Comparison of ENCODE assay signal across 22 cellular contexts in genomic region chr12:116578051-116578450, GRCh38. TPM values are rescaled to one million over a fixed set of nuclear protein-coding genes. Genes with fewer than 3 reads are reported as not detected.
DNase-seq lines count a peak whose midpoint lies in the region; ATAC-seq, FAIRE-seq and TF ChIP-seq lines count a peak whose summit lies in the region.
"Had no signal": no experiment of that assay in that cellular context is flagged by ENCODE, and none has a peak within 500 bp of the region (broad histone marks: within the 10 kb centered on the region; RNA-seq: fewer than 3 reads in every experiment).

No MANE protein-coding gene starts in this region.

- no peaks in the 10 kb centered on the region for H3K36me3 ChIP-seq in HEK293 (ENCODE audit: control insufficient read depth in 2 of 2, insufficient read depth in 1 of 2, low read length in 2 of 2)
- no peaks in the 10 kb centered on the region for H3K36me3 ChIP-seq in K562 (ENCODE audit: control insufficient read depth, insufficient read depth, low read length)
- H3K36me3 ChIP-seq: BLaER1 treated with 17β-estradiol and CSF1 and Interleukin-3, amounts not matched to agents 10 nM and 100 nM had no signal

- peak overlapping the region; percentile 58 for H3K27ac Mint-ChIP-seq in T-helper 2 cell treated with Interferon-gamma antibody and Interleukin-4, amounts not matched to agents 5 μg/mL and 100 μg/mL, for 36 hours
- H3K27ac Mint-ChIP-seq: B cell; CD4-positive, alpha-beta T cell; CD8-positive, alpha-beta T cell had no signal

- no peaks in the 10 kb centered on the region for H3K9me3 ChIP-seq in HEK293 (ENCODE audit: control insufficient read depth, insufficient read depth, low read depth, low read length)
- H3K9me3 ChIP-seq in K562 (replicated peaks; ENCODE audit: control insufficient read depth, insufficient read depth, low read depth, low read length): no peaks in the 10 kb centered on the region
- H3K9me3 ChIP-seq: A549, Caco-2 had no signal

- CTCF ChIA-PET in HEK293 (lab: Yijun Ruan, JAX): interaction anchor here (0.7 kb wide), 3 partner anchors 8 to 94 kb away, joined by 3 to 4 read pairs (median 3); no protein-coding TSS in a partner anchor
- CTCF ChIA-PET in K562 (lab: Yijun Ruan, JAX; ENCODE audit: low intra/inter-chr PET ratio): no interaction called here

- in situ Hi-C loops in K562 (cut with MboI): no loop called here

- DNase-seq in T-helper 2 cell treated with Interferon-gamma antibody and Interleukin-4, amounts not matched to agents 5 μg/mL and 100 μg/mL, for 36 hours (ENCODE audit: low spot score): no peak
- no peak for DNase-seq in T-helper 2 cell
- no peak for DNase-seq in K562 (ENCODE audit: extremely low read depth in 1 of 4, low spot score in 3 of 4)
- DNase-seq in ureter (ENCODE audit: low spot score): no peak
- DNase-seq: AML-193; Caco-2; Calu3; CD4-positive, alpha-beta T cell; CD8-positive, alpha-beta T cell; DMS79 treated with DMSO at 0.1 percent for 48 hours; GF-D8 had no signal

- peaks cover 11% of the 10 kb centered on the region for H3K27me3 Mint-ChIP-seq in T-helper 2 cell treated with Interferon-gamma antibody and Interleukin-4, amounts not matched to agents 5 μg/mL and 100 μg/mL, for 36 hours (ENCODE audit: low read depth)
- H3K27me3 Mint-ChIP-seq: B cell; CD4-positive, alpha-beta T cell had no signal

- H3K79me2 ChIP-seq in K562 (ENCODE audit: control insufficient read depth, insufficient read depth, low read length): no peaks in the 10 kb centered on the region

- no peaks in the 10 kb centered on the region for H3K36me3 Mint-ChIP-seq in T-helper 2 cell treated with Interferon-gamma antibody and Interleukin-4, amounts not matched to agents 5 μg/mL and 100 μg/mL, for 36 hours (ENCODE audit: low read depth)
- H3K36me3 Mint-ChIP-seq: CD8-positive, alpha-beta T cell had no signal

- H3K9ac ChIP-seq in K562 (ENCODE audit: insufficient read depth in 1 of 2, low read depth in 2 of 2, low read length in 2 of 2): no peak overlapping the region
- H3K9ac ChIP-seq: BLaER1 treated with 17β-estradiol and CSF1 and Interleukin-3, amounts not matched to agents 10 nM and 100 nM had no signal

- no peak for TF ChIP-seq EP300 in K562 (IDR thresholded peaks at IDR 0.05; ENCODE audit: low read length)

- H3K9me3 Mint-ChIP-seq in T-helper 2 cell treated with Interferon-gamma antibody and Interleukin-4, amounts not matched to agents 5 μg/mL and 100 μg/mL, for 36 hours: no peaks in the 10 kb centered on the region
- H3K9me3 Mint-ChIP-seq: CD4-positive, alpha-beta T cell; CD8-positive, alpha-beta T cell had no signal

- H3K4me1 Mint-ChIP-seq in T-helper 2 cell treated with Interferon-gamma antibody and Interleukin-4, amounts not matched to agents 5 μg/mL and 100 μg/mL, for 36 hours (ENCODE audit: low read depth): no peaks in the 10 kb centered on the region

- H3K4me2 ChIP-seq in K562 (ENCODE audit: insufficient read depth, low read length): no peak overlapping the region
- H3K4me2 ChIP-seq: A549; BLaER1 treated with 17β-estradiol and CSF1 and Interleukin-3, amounts not matched to agents 10 nM and 100 nM had no signal

- TF ChIP-seq RAD21 in K562 (CRISPR knock-in tag; conservative IDR thresholded peaks at IDR 0.05 in 1 of 2, IDR thresholded peaks at IDR 0.05 in 1 of 2): no peak

- H4K20me1 ChIP-seq in K562 (replicated peaks; ENCODE audit: control insufficient read depth, insufficient read depth, low read length): no peaks in the 10 kb centered on the region
- H4K20me1 ChIP-seq: BLaER1 treated with 17β-estradiol and CSF1 and Interleukin-3, amounts not matched to agents 10 nM and 100 nM had no signal

- H3K27ac ChIP-seq in HEK293 (ENCODE audit: extremely low read depth, low read depth, low read length): no peak overlapping the region
- no peak overlapping the region for H3K27ac ChIP-seq in K562 (ENCODE audit: extremely low read depth, low read depth, low read length)
- H3K27ac ChIP-seq: 22Rv1; A549; BLaER1 treated with 17β-estradiol and CSF1 and Interleukin-3, amounts not matched to agents 10 nM and 100 nM; C4-2B had no signal

- intact Hi-C loops in K562 (cut with micrococcal nuclease): no loop called here

- POLR2A ChIA-PET in HEK293 (lab: Yijun Ruan, JAX) (no interaction called here), K562 (lab: Yijun Ruan, JAX) (interaction anchor here (1.6 to 2.5 kb wide), 3 partner anchors 10 to 18 kb away, joined by 5 to 10 read pairs (median 6); partner anchors contain the start of gene MAP1LC3B2)

- no peak overlapping the region for H3K4me3 ChIP-seq in HEK293 (ENCODE audit: low read depth, low read length)
- no peak overlapping the region for H3K4me3 ChIP-seq in K562
- H3K4me3 ChIP-seq: A549; BLaER1 treated with 17β-estradiol and CSF1 and Interleukin-3, amounts not matched to agents 10 nM and 100 nM had no signal

- H3K4me3 Mint-ChIP-seq in T-helper 2 cell treated with Interferon-gamma antibody and Interleukin-4, amounts not matched to agents 5 μg/mL and 100 μg/mL, for 36 hours: no peak overlapping the region
- H3K4me3 Mint-ChIP-seq: B cell; CD4-positive, alpha-beta T cell; CD8-positive, alpha-beta T cell had no signal

- no peak for TF ChIP-seq CTCF in HEK293 (tag by site-specific recombination; IDR thresholded peaks at IDR 0.05)
- no peak for TF ChIP-seq CTCF in K562 (IDR thresholded peaks at IDR 0.05 in 2 of 3, conservative IDR thresholded peaks at IDR 0.05 in 1 of 3; ENCODE audit: insufficient read depth in 2 of 3, low read depth in 1 of 3, low read length in 3 of 3)

- 100% methylated on average over 1 of the region's 1 CpG for WGBS in K562 (ENCODE audit: insufficient coverage, low coverage, missing lambda C conversion rate)

- no peaks in the 10 kb centered on the region for H3K27me3 ChIP-seq in K562 (ENCODE audit: control insufficient read depth in 2 of 2, insufficient read depth in 2 of 2, low read length in 2 of 2)
- H3K27me3 ChIP-seq: BLaER1 treated with 17β-estradiol and CSF1 and Interleukin-3, amounts not matched to agents 10 nM and 100 nM had no signal

- no peaks in the 10 kb centered on the region for H3K9me1 ChIP-seq in K562 (ENCODE audit: control insufficient read depth, insufficient read depth, low read length)

- no peak for FAIRE-seq in K562 (lab: Jason Lieb, UNC)
- FAIRE-seq: A549, D721Med, G401.6, GM12891, GM18507 had no signal

- ATAC-seq in K562 (no peak), GM21367 (IDR thresholded peaks at IDR 0.05; ENCODE audit: unreplicated experiment) (no peak)
- ATAC-seq: A549; CD8-positive, alpha-beta T cell had no signal

- no peak for TF ChIP-seq POLR2A in K562 (conservative IDR thresholded peaks at IDR 0.05)

- no peaks in the 10 kb centered on the region for H3K4me1 ChIP-seq in HEK293 (ENCODE audit: control insufficient read depth, insufficient read depth, low read length)
- H3K4me1 ChIP-seq in K562 (replicated peaks in 1 of 2; ENCODE audit: control insufficient read depth in 2 of 2, insufficient read depth in 2 of 2, low read length in 2 of 2): peaks cover 9 to 17% of the 10 kb centered on the region in 2 experiments
- H3K4me1 ChIP-seq: A549, Caco-2 had no signal

- no peak overlapping the region for H2AFZ ChIP-seq in K562 (ENCODE audit: low read depth, low read length)

- BruUV-seq in K562 (replicated peaks; lab: Mats Ljungman, UMichigan): no TSS peak

TF ChIP-seq in HEK293, 187 proteins besides CTCF, POLR2A, EP300 and RAD21:
- TF ChIP-seq ZNF112 (tag by site-specific recombination; IDR thresholded peaks at IDR 0.05) (no peak), ZNF366 (tag by site-specific recombination; conservative IDR thresholded peaks at IDR 0.05) (peak; percentile 88)

TF ChIP-seq in K562, 482 proteins besides CTCF, POLR2A, EP300 and RAD21 (continues in another document):
- TF ChIP-seq HBP1 (CRISPR knock-in tag; IDR thresholded peaks at IDR 0.05) (peak; percentile 81; the same call in 1 of the 2 replicates), MTA1 (IDR thresholded peaks at IDR 0.05; ENCODE audit: borderline replicate concordance) (0 out of 2 replicates have a peak, but pooled peaks have one; percentile 21), ASH1L (IDR thresholded peaks at IDR 0.05; ENCODE audit: borderline replicate concordance, low read depth, partially characterized antibody) (peak; percentile 20), ELF4 (CRISPR knock-in tag; IDR thresholded peaks at IDR 0.05) (peak; percentile 69; the same call in 1 of the 2 replicates), PHB (CRISPR knock-in tag; IDR thresholded peaks at IDR 0.05) (no peak)

RNA-seq across cellular contexts. Expression of gene MAP1LC3B2, which starts 18.9 kb away (rescaled TPM):
- 2.1 and 3.8 TPM in 2 replicates for total RNA-seq in K562 (2011; cell fraction: chromatin; rRNA removed; ENCODE audit: low replicate concordance)
- total RNA-seq in K562 (2011; cell fraction: nucleolus; rRNA removed): 1.3 and 1.7 TPM in 2 replicates
- 2.2 and 4.4 TPM in 2 replicates for total RNA-seq in K562 (2011; cell fraction: nucleoplasm; rRNA removed)
- not detected in 2 replicates for total RNA-seq in K562 (2014; rRNA removed)
- total RNA-seq in K562 (2014; rRNA removed; fragmentation: Illumina TruSeq; extraction: Trizol): 0.76 and 0.96 TPM in 2 replicates
- total RNA-seq in K562 (2015; rRNA removed; fragmentation: Illumina TruSeq; extraction: Trizol): 0.53 TPM in 1 of 2 replicates, not detected in the other
- 1.7 and 2.0 TPM in 2 replicates for total RNA-seq in K562 (2021)
- polyA plus RNA-seq in K562 (2011; rRNA removed): 2.8 and 4.0 TPM in 2 replicates
- polyA plus RNA-seq in K562 (2011; cell fraction: cytosol; rRNA removed): 0.18 and 0.71 TPM in 2 replicates
- polyA plus RNA-seq in K562 (2011; cell fraction: nucleus; rRNA removed): 2.7 and 4.3 TPM in 2 replicates
- 2.8 and 6.9 TPM in 2 replicates for polyA plus RNA-seq in K562 (2012)
- 0.80 and 1.5 TPM in 2 replicates for polyA plus RNA-seq in K562 (2014; fragmentation: Illumina TruSeq; extraction: Trizol)
- polyA plus RNA-seq in K562 (2014; fragmentation: Nextera tagmentation; extraction: Ambion mirVana): under 1 TPM; 0.55 to 0.63 TPM
- 0.53 and 1.4 TPM in 2 replicates for polyA plus RNA-seq in K562 (2014; rRNA removed)
- polyA minus RNA-seq in K562 (2011; rRNA and poly(A)+ RNA removed): 1.8 and 2.2 TPM in 2 replicates
- polyA minus RNA-seq in K562 (2011; cell fraction: cytosol; rRNA and poly(A)+ RNA removed): not detected in 2 replicates
- polyA minus RNA-seq in K562 (2011; cell fraction: nucleus; rRNA and poly(A)+ RNA removed): not detected in 2 replicates
- not detected for total RNA-seq in ureter
- total RNA-seq: Caco-2 had no signal
